In the genomic region with DNA sequence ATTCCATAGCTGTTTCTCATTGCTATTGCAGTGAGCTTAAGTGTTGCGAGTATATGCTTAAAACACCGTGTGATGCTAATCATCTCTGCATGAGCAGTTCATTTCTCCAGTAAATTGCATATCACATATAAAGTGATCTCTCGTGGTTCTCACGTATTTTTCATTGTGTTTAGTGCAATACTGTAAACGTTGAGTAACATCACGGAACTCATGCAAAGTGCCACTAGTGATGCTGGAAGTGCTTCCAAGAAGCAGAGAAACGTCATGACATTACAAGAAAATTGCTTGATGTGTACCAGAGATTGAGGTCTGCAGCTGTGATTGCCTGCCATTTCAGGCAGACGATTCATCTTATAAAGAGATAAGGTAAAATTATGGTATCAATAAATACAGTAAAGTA, we compare ENCODE assay signal across 22 cellular contexts.
"Had no signal": no experiment of that assay in that cellular context is flagged by ENCODE, and none has a peak within 500 bp of the region (broad histone marks: within the 10 kb centered on the region; RNA-seq: fewer than 3 reads in every experiment).

No MANE protein-coding gene starts in this region.

- H3K79me2 ChIP-seq: hepatocyte had no signal

- H2AFZ ChIP-seq: hepatocyte had no signal

- H3K4me2 ChIP-seq: hepatocyte had no signal

- DNase-seq: dorsolateral prefrontal cortex; effector CD8-positive, alpha-beta T cell; foreskin melanocyte; head of caudate nucleus; kidney; left cardiac atrium; left ventricle myocardium superior; mesenchymal stem cell; midbrain; occipital lobe; pancreas; right lobe of liver; stimulated activated CD4-positive, alpha-beta T cell treated with anti-CD3 and anti-CD28 coated beads, Interleukin-4, amount 100 ng/mL, for 1 hour; stimulated activated CD8-positive, alpha-beta memory T cell treated with anti-CD3 and anti-CD28 coated beads, Interleukin-4, amount 100 ng/mL, for 48 hours; stimulated activated naive CD8-positive, alpha-beta T cell treated with anti-CD3 and anti-CD28 coated beads, Interleukin-15, Interleukin-2, amounts not matched to agents 100 U/mL and 50 U/mL, for 24 hours; tibial artery; upper lobe of left lung; uterus had no signal

- H3K27ac ChIP-seq: dorsolateral prefrontal cortex, hepatocyte, pancreas, prostate gland, right lobe of liver, suprapubic skin, tibial artery, upper lobe of left lung, uterus had no signal

- H3K27me3 ChIP-seq: dorsolateral prefrontal cortex, hepatocyte, right lobe of liver, suprapubic skin, tibial artery, upper lobe of left lung, uterus had no signal

- H3K9me3 ChIP-seq: pancreas, prostate gland, right lobe of liver, suprapubic skin, tibial artery, upper lobe of left lung, uterus had no signal

- H3K36me3 ChIP-seq: pancreas, prostate gland, right lobe of liver, suprapubic skin, tibial artery, upper lobe of left lung, uterus had no signal

- H3K4me1 ChIP-seq: pancreas, prostate gland, right lobe of liver, suprapubic skin, tibial artery, upper lobe of left lung, uterus had no signal

- H3K4me3 ChIP-seq: dorsolateral prefrontal cortex, hepatocyte, lung, pancreas, prostate gland, right lobe of liver, suprapubic skin, tibial artery, upper lobe of left lung, uterus had no signal
